Comparison of ENCODE assay signal across 16 cellular contexts in genomic region chr20:51403465-51404220, GRCh38.
DNase-seq lines count a peak whose midpoint lies in the region; ATAC-seq, FAIRE-seq and TF ChIP-seq lines count a peak whose summit lies in the region.
"Had no signal": no experiment of that assay in that cellular context is flagged by ENCODE, and none has a peak within 500 bp of the region (broad histone marks: within the 10 kb centered on the region; RNA-seq: fewer than 3 reads in every experiment).

No MANE protein-coding gene starts in this region.

- in situ Hi-C loops in GM12878 (cut with MboI) = loop anchor here (10.0 to 25.0 kb wide), 2 partner anchors 589 to 759 kb away; no protein-coding TSS in a partner anchor

- H3K4me3 ChIP-seq in OCI-LY3 (ENCODE audit: low read length) (no peak overlapping the region), GM12878 (no peak overlapping the region), smooth muscle cell (no peak overlapping the region), GM23338 (no peak overlapping the region)
- H3K4me3 ChIP-seq: GM23248 had no signal

- H3K9ac ChIP-seq in OCI-LY3 (ENCODE audit: low read length) (peak overlapping the region; percentile 48), GM12878 (ENCODE audit: control insufficient read depth, insufficient read depth, low read length) (no peak overlapping the region), smooth muscle cell (ENCODE audit: low read depth) (no peak overlapping the region)
- H3K9ac ChIP-seq: GM23248 had no signal

- peaks cover 67% of the 10 kb centered on the region for H3K36me3 Mint-ChIP-seq in activated CD8-positive, alpha-beta memory T cell treated with anti-CD3 and anti-CD28 coated beads, Interleukin-2, amount 10 ng/mL, durations not matched to agents 7 days and 5 days
- H3K36me3 Mint-ChIP-seq in GM23338 (ENCODE audit: low read depth) = no peaks in the 10 kb centered on the region

- intact Hi-C loops in GM12878 (cut with micrococcal nuclease; ENCODE audit: unreplicated experiment) = loop anchor here (5.0 kb wide), 2 partner anchors 79 to 139 kb away; partner anchors contain the start of gene NFATC2

- no peak for TF ChIP-seq RAD21 in GM12878 (IDR thresholded peaks at IDR 0.05; ENCODE audit: insufficient read depth, low read depth, low read length)

- H3K4me2 ChIP-seq in OCI-LY3 (ENCODE audit: low read length) = peak overlapping the region; percentile 49
- H3K4me2 ChIP-seq in GM12878 (ENCODE audit: control insufficient read depth, insufficient read depth) = peak overlapping the region; percentile 23
- H3K4me2 ChIP-seq in smooth muscle cell = no peak overlapping the region
- no peak overlapping the region for H3K4me2 ChIP-seq in GM23338

- peaks cover 25% of the 10 kb centered on the region for H3F3A ChIP-seq in smooth muscle cell (ENCODE audit: low read depth)
- H3F3A ChIP-seq in GM23338 (replicated peaks; ENCODE audit: low read depth) = no peaks in the 10 kb centered on the region

- H3K27me3 Mint-ChIP-seq in activated CD8-positive, alpha-beta memory T cell treated with anti-CD3 and anti-CD28 coated beads, Interleukin-2, amount 10 ng/mL, durations not matched to agents 7 days and 5 days = no peaks in the 10 kb centered on the region
- H3K27me3 Mint-ChIP-seq in GM23338 (ENCODE audit: insufficient read depth, low read depth, poor library complexity) = no peaks in the 10 kb centered on the region

- no peaks in the 10 kb centered on the region for H3K27me3 ChIP-seq in OCI-LY3 (ENCODE audit: low read depth, low read length)
- no peaks in the 10 kb centered on the region for H3K27me3 ChIP-seq in GM12878 (replicated peaks in 1 of 2; ENCODE audit: control insufficient read depth in 2 of 2, insufficient read depth in 2 of 2, low read length in 1 of 2)
- no peaks in the 10 kb centered on the region for H3K27me3 ChIP-seq in smooth muscle cell (ENCODE audit: low read depth)
- H3K27me3 ChIP-seq in GM23338 (ENCODE audit: insufficient read depth) = no peaks in the 10 kb centered on the region

- H3K4me1 Mint-ChIP-seq in activated CD8-positive, alpha-beta memory T cell treated with anti-CD3 and anti-CD28 coated beads, Interleukin-2, amount 10 ng/mL, durations not matched to agents 7 days and 5 days = peaks cover 95% of the 10 kb centered on the region
- peaks cover 1% of the 10 kb centered on the region; the same call in 2 of the 3 replicates for H3K4me1 Mint-ChIP-seq in GM23338

- TF ChIP-seq POLR2A in GM12878 (IDR thresholded peaks at IDR 0.05; ENCODE audit: low read depth, low read length) = no peak

- no peak for FAIRE-seq in GM12878 (lab: Jason Lieb, UNC)

- POLR2A ChIA-PET in GM12878 (lab: Charles Lee) = interaction anchor here (0.5 to 1.8 kb wide), 2 partner anchors 12 to 1812 kb away, joined by 6 to 8 read pairs; no protein-coding TSS in a partner anchor

- no peak for ATAC-seq in activated CD8-positive, alpha-beta memory T cell treated with anti-CD3 and anti-CD28 coated beads, Interleukin-2, amount 10 ng/mL, durations not matched to agents 7 days and 5 days
- ATAC-seq in GM12878 = no peak
- ATAC-seq in GM23338 = no peak

- BruUV-seq in GM12878 (replicated peaks; lab: Mats Ljungman, UMichigan) = no TSS peak

- H3K27ac ChIP-seq in OCI-LY3 (ENCODE audit: low read length) = peak overlapping the region; percentile 90
- peak overlapping the region; percentile 73 for H3K27ac ChIP-seq in GM12878 (ENCODE audit: control insufficient read depth, insufficient read depth)
- H3K27ac ChIP-seq in smooth muscle cell (ENCODE audit: low read depth) = peak overlapping the region; percentile 72
- no peak overlapping the region for H3K27ac ChIP-seq in GM23338 (ENCODE audit: low read depth)
- H3K27ac ChIP-seq: GM23248, RWPE1 had no signal

- no peak for DNase-seq in activated CD8-positive, alpha-beta memory T cell treated with anti-CD3 and anti-CD28 coated beads, Interleukin-2, amount 10 ng/mL, durations not matched to agents 7 days and 5 days
- no peak for DNase-seq in activated CD8-positive, alpha-beta memory T cell treated with anti-CD3 and anti-CD28 coated beads for 24 hours
- DNase-seq in GM12878 (ENCODE audit: low read depth, low spot score) (no peak), smooth muscle cell (lab: John Stamatoyannopoulos, UW; ENCODE audit: unreplicated experiment) (no peak), GM23338 (ENCODE audit: low spot score) (no peak), foreskin melanocyte (no peak), ecto neural progenitor cell (ENCODE audit: low spot score) (no peak)
- DNase-seq: ACHN; activated CD4-positive, CD25-positive, alpha-beta regulatory T cell treated with anti-CD3 and anti-CD28 coated beads, Interleukin-2, amount 50 U/mL, for 72 hours; GM23248; midbrain; NCI-H82; occipital lobe; stimulated activated CD4-positive, alpha-beta T cell treated with anti-CD3 and anti-CD28 coated beads, Interleukin-4, amount 100 ng/mL, for 4 hours had no signal

- H3K9me3 ChIP-seq in OCI-LY3 (ENCODE audit: insufficient read depth, low read length) (no peaks in the 10 kb centered on the region), GM12878 (replicated peaks; ENCODE audit: control insufficient read depth, insufficient read depth, low read length) (no peaks in the 10 kb centered on the region; the same call in 2 of the 3 replicates), smooth muscle cell (replicated peaks; ENCODE audit: low read depth) (no peaks in the 10 kb centered on the region)

- TF ChIP-seq CTCF in OCI-LY3 (IDR thresholded peaks at IDR 0.05; ENCODE audit: low read depth, low read length) (no peak), GM12878 (IDR thresholded peaks at IDR 0.05 in 2 of 3, conservative IDR thresholded peaks at IDR 0.05 in 1 of 3; ENCODE audit: control insufficient read depth in 2 of 3, extremely low read depth in 1 of 3, insufficient read depth in 1 of 3, low read depth in 3 of 3, low read length in 3 of 3) (no peak), smooth muscle cell (IDR thresholded peaks at IDR 0.05; ENCODE audit: borderline replicate concordance, insufficient read depth, poor library complexity, severe bottlenecking) (no peak), GM23338 (conservative IDR thresholded peaks at IDR 0.05; ENCODE audit: low read depth in 2 of 2) (peak in 1 of 2 experiments; percentile 29; a peak in 1 of 4 replicates)

- peaks cover 76% of the 10 kb centered on the region for H3K4me1 ChIP-seq in OCI-LY3 (ENCODE audit: low read length)
- H3K4me1 ChIP-seq in GM12878 (ENCODE audit: control insufficient read depth, insufficient read depth, low read length) = peaks cover 69% of the 10 kb centered on the region
- H3K4me1 ChIP-seq in smooth muscle cell (ENCODE audit: low read depth) = peaks cover 9% of the 10 kb centered on the region
- no peaks in the 10 kb centered on the region for H3K4me1 ChIP-seq in GM23338 (ENCODE audit: insufficient read depth)

- H3K4me3 Mint-ChIP-seq in activated CD8-positive, alpha-beta memory T cell treated with anti-CD3 and anti-CD28 coated beads, Interleukin-2, amount 10 ng/mL, durations not matched to agents 7 days and 5 days = no peak overlapping the region
- no peak overlapping the region for H3K4me3 Mint-ChIP-seq in GM23338

- WGBS in GM12878 (ENCODE audit: insufficient coverage, insufficient replicate concordance, low lambda C conversion rate, missing lambda C conversion rate) = 71% methylated on average over 9 of the region's 9 CpGs
- WGBS in smooth muscle cell (ENCODE audit: low lambda C conversion rate) = 94% methylated on average over 9 of the region's 9 CpGs

- no peak overlapping the region for H2AFZ ChIP-seq in OCI-LY3 (ENCODE audit: low read depth, low read length)
- H2AFZ ChIP-seq in GM12878 (ENCODE audit: control insufficient read depth, low read depth, low read length) = no peak overlapping the region
- no peak overlapping the region for H2AFZ ChIP-seq in smooth muscle cell (ENCODE audit: low read depth)
- H2AFZ ChIP-seq in GM23338 = no peak overlapping the region
- H2AFZ ChIP-seq: GM23248 had no signal

- H3K36me3 ChIP-seq in OCI-LY3 (replicated peaks; ENCODE audit: low read depth, low read length) = peaks cover 81% of the 10 kb centered on the region
- H3K36me3 ChIP-seq in GM12878 (ENCODE audit: control insufficient read depth in 2 of 2, insufficient read depth in 2 of 2, low read length in 1 of 2) = peaks cover 2 to 6% of the 10 kb centered on the region in 2 experiments; a peak in 1 of 4 replicates
- H3K36me3 ChIP-seq in smooth muscle cell (ENCODE audit: low read depth) = no peaks in the 10 kb centered on the region
- no peaks in the 10 kb centered on the region for H3K36me3 ChIP-seq in GM23338 (ENCODE audit: insufficient read depth)

- RAD21 ChIA-PET in GM12878 (lab: Charles Lee; ENCODE audit: unreplicated experiment) = interaction anchor here (0.7 to 2.0 kb wide), 11 partner anchors 14 to 139 kb away, joined by 3 to 10 read pairs (median 5); partner anchors contain the start of gene NFATC2

- H3K9me3 Mint-ChIP-seq in activated CD8-positive, alpha-beta memory T cell treated with anti-CD3 and anti-CD28 coated beads, Interleukin-2, amount 10 ng/mL, durations not matched to agents 7 days and 5 days (ENCODE audit: low read depth) = no peaks in the 10 kb centered on the region
- no peaks in the 10 kb centered on the region for H3K9me3 Mint-ChIP-seq in GM23338

- TF ChIP-seq EP300 in GM12878 (IDR thresholded peaks at IDR 0.05; ENCODE audit: borderline replicate concordance in 1 of 2, control insufficient read depth in 1 of 2, low read depth in 2 of 2, low read length in 2 of 2) = no peak

- no peaks in the 10 kb centered on the region for H4K20me1 ChIP-seq in OCI-LY3 (ENCODE audit: insufficient read depth, low read length)
- H4K20me1 ChIP-seq in GM12878 (ENCODE audit: control insufficient read depth, insufficient read depth) = no peaks in the 10 kb centered on the region
- no peaks in the 10 kb centered on the region for H4K20me1 ChIP-seq in smooth muscle cell (ENCODE audit: low read depth)
- no peaks in the 10 kb centered on the region for H4K20me1 ChIP-seq in GM23338 (replicated peaks; ENCODE audit: insufficient read depth)

- no peaks in the 10 kb centered on the region for H3K9me2 ChIP-seq in GM23338 (ENCODE audit: insufficient read depth)

- CTCF ChIA-PET in activated CD8-positive, alpha-beta memory T cell treated with anti-CD3 and anti-CD28 coated beads, Interleukin-2, amount 10 ng/mL, durations not matched to agents 7 days and 5 days (lab: Charles Lee) = interaction anchor here (1.2 to 7.8 kb wide), 9 partner anchors 8 to 139 kb away, joined by 3 to 71 read pairs (median 7); partner anchors contain the start of gene NFATC2
- CTCF ChIA-PET in GM12878 (lab: Yijun Ruan, JAX) = interaction anchor here (1.0 to 1.7 kb wide), 3 partner anchors 12 to 24 kb away, joined by 3 to 9 read pairs (median 3); no protein-coding TSS in a partner anchor

- SMC1A ChIA-PET in GM12878 (lab: Charles Lee; ENCODE audit: uncharacterized antibody, unreplicated experiment) = interaction anchor here (1.0 to 2.4 kb wide), 11 partner anchors 10 to 609 kb away, joined by 3 to 12 read pairs (median 5); partner anchors contain the start of gene BCAS4

- H3K27ac Mint-ChIP-seq in activated CD8-positive, alpha-beta memory T cell treated with anti-CD3 and anti-CD28 coated beads, Interleukin-2, amount 10 ng/mL, durations not matched to agents 7 days and 5 days = peak overlapping the region; percentile 99
- no peak overlapping the region for H3K27ac Mint-ChIP-seq in GM23338

- H3K79me2 ChIP-seq in OCI-LY3 (ENCODE audit: low read length) (peaks cover 47% of the 10 kb centered on the region), GM12878 (ENCODE audit: control insufficient read depth, insufficient read depth, low read length) (peaks cover 4% of the 10 kb centered on the region), smooth muscle cell (ENCODE audit: low read depth) (no peaks in the 10 kb centered on the region), GM23338 (replicated peaks; ENCODE audit: insufficient read depth) (no peaks in the 10 kb centered on the region)

Comparison
In these comparisons a context has a peak if more than half of its experiments do, and no peak if none do; other contexts are left out.
1. H3K4me2 ChIP-seq: peak in OCI-LY3 (single experiment) and GM12878 (single experiment); none in smooth muscle cell (single experiment) and GM23338 (single experiment).